ENCODE assay signal across 14 cellular contexts in genomic region chr16:81517630-81518438, GRCh38.
DNase-seq lines count a peak whose midpoint lies in the region; ATAC-seq and TF ChIP-seq lines count a peak whose summit lies in the region.
"Had no signal": no experiment of that assay in that cellular context is flagged by ENCODE, and none has a peak within 500 bp of the region (broad histone marks: within the 10 kb centered on the region; RNA-seq: fewer than 3 reads in every experiment).

No MANE protein-coding gene starts in this region.

- WGBS in suprapubic skin, result 64% methylated on average over 20 of the region's 20 CpGs

- H3K4me3 ChIP-seq in left ventricle myocardium inferior (peak overlapping the region; percentile 24), vagina (no peak overlapping the region), suprapubic skin (no peak overlapping the region)

- H3K9me3 Mint-ChIP-seq in stimulated activated memory B cell treated with anti-CD40 and anti-IgM and Interleukin-4, amounts not matched to agents 10 μg/mL and 1 μg/mL and 100 μg/mL, for 72 hours, result no peaks in the 10 kb centered on the region
- H3K9me3 Mint-ChIP-seq: activated naive CD4-positive, alpha-beta T cell treated with anti-CD3 and anti-CD28 coated beads, Interleukin-2, amount 10 ng/mL, durations not matched to agents 7 days and 5 days had no signal

- ATAC-seq in Right ventricle myocardium inferior, result no peak
- ATAC-seq in stimulated activated memory B cell treated with anti-CD40 and anti-IgM and Interleukin-4, amounts not matched to agents 10 μg/mL and 1 μg/mL and 100 μg/mL, for 72 hours, result no peak
- ATAC-seq: left colon, SK-N-SH treated with all-trans-retinoic acid at 6 μM for 48 hours had no signal

- H3K27ac ChIP-seq in left ventricle myocardium inferior (replicated peaks), result peak overlapping the region; percentile 66
- H3K27ac ChIP-seq in vagina, result peak overlapping the region; percentile 8
- no peak overlapping the region for H3K27ac ChIP-seq in suprapubic skin

- intact Hi-C loops in left ventricle myocardium inferior (cut with micrococcal nuclease), result no loop called here
- intact Hi-C loops in Right ventricle myocardium inferior (cut with DNase I), result no loop called here
- intact Hi-C loops in vagina (cut with DNase I), result no loop called here

- TF ChIP-seq EP300 in suprapubic skin (IDR thresholded peaks at IDR 0.05), result no peak

- H3K27ac Mint-ChIP-seq in stimulated activated memory B cell treated with anti-CD40 and anti-IgM and Interleukin-4, amounts not matched to agents 10 μg/mL and 1 μg/mL and 100 μg/mL, for 72 hours, result no peak overlapping the region
- H3K27ac Mint-ChIP-seq: activated naive CD4-positive, alpha-beta T cell treated with anti-CD3 and anti-CD28 coated beads, Interleukin-2, amount 10 ng/mL, durations not matched to agents 7 days and 5 days had no signal

- H3K27me3 Mint-ChIP-seq in stimulated activated memory B cell treated with anti-CD40 and anti-IgM and Interleukin-4, amounts not matched to agents 10 μg/mL and 1 μg/mL and 100 μg/mL, for 72 hours, result no peaks in the 10 kb centered on the region
- H3K27me3 Mint-ChIP-seq: activated naive CD4-positive, alpha-beta T cell treated with anti-CD3 and anti-CD28 coated beads, Interleukin-2, amount 10 ng/mL, durations not matched to agents 7 days and 5 days had no signal

- H3K36me3 ChIP-seq in left ventricle myocardium inferior (no peaks in the 10 kb centered on the region), vagina (no peaks in the 10 kb centered on the region), suprapubic skin (no peaks in the 10 kb centered on the region)

- H3K4me1 Mint-ChIP-seq in stimulated activated memory B cell treated with anti-CD40 and anti-IgM and Interleukin-4, amounts not matched to agents 10 μg/mL and 1 μg/mL and 100 μg/mL, for 72 hours, result peaks cover 64% of the 10 kb centered on the region

- TF ChIP-seq POLR2A in vagina (IDR thresholded peaks at IDR 0.05), result no peak
- no peak for TF ChIP-seq POLR2A in suprapubic skin (IDR thresholded peaks at IDR 0.05)

- H3K36me3 Mint-ChIP-seq in stimulated activated memory B cell treated with anti-CD40 and anti-IgM and Interleukin-4, amounts not matched to agents 10 μg/mL and 1 μg/mL and 100 μg/mL, for 72 hours, result peaks cover 10% of the 10 kb centered on the region

- TF ChIP-seq CTCF in left ventricle myocardium inferior (IDR thresholded peaks at IDR 0.05; ENCODE audit: borderline replicate concordance) (no peak), vagina (IDR thresholded peaks at IDR 0.05) (no peak), suprapubic skin (IDR thresholded peaks at IDR 0.05) (no peak)

- no peak for DNase-seq in left ventricle myocardium inferior
- DNase-seq in Right ventricle myocardium inferior (ENCODE audit: missing footprints), result no peak
- peak; percentile 10 for DNase-seq in amniotic stem cell (lab: John Stamatoyannopoulos, UW)
- DNase-seq in hepatic stellate cell (ENCODE audit: low spot score), result peak; percentile 82
- DNase-seq in vagina (ENCODE audit: extremely low spot score in 2 of 2), result no peak
- DNase-seq in suprapubic skin (ENCODE audit: low spot score in 2 of 2), result no peak
- DNase-seq in NCI-H2107 (lab: John Stamatoyannopoulos, UW), result no peak
- DNase-seq: activated naive CD4-positive, alpha-beta T cell treated with anti-CD3 and anti-CD28 coated beads, Interleukin-2, amount 10 ng/mL, durations not matched to agents 7 days and 5 days; DMS153; foreskin melanocyte; left colon; NK-92 treated with Interleukin-12 subunit alpha and Interleukin-12 subunit beta, amount 100 ng/mL, for 24 hours had no signal

- no peaks in the 10 kb centered on the region for H3K27me3 ChIP-seq in left ventricle myocardium inferior (ENCODE audit: low read depth)
- no peaks in the 10 kb centered on the region for H3K27me3 ChIP-seq in vagina
- no peaks in the 10 kb centered on the region for H3K27me3 ChIP-seq in suprapubic skin

- H3K4me1 ChIP-seq in left ventricle myocardium inferior, result peaks cover 59% of the 10 kb centered on the region
- peaks cover 55% of the 10 kb centered on the region for H3K4me1 ChIP-seq in vagina
- H3K4me1 ChIP-seq in suprapubic skin, result peaks cover 46% of the 10 kb centered on the region

- H3K9me3 ChIP-seq in left ventricle myocardium inferior (replicated peaks) (no peaks in the 10 kb centered on the region), vagina (no peaks in the 10 kb centered on the region), suprapubic skin (no peaks in the 10 kb centered on the region)

- no peak overlapping the region for H3K4me3 Mint-ChIP-seq in stimulated activated memory B cell treated with anti-CD40 and anti-IgM and Interleukin-4, amounts not matched to agents 10 μg/mL and 1 μg/mL and 100 μg/mL, for 72 hours
- H3K4me3 Mint-ChIP-seq: activated naive CD4-positive, alpha-beta T cell treated with anti-CD3 and anti-CD28 coated beads, Interleukin-2, amount 10 ng/mL, durations not matched to agents 7 days and 5 days had no signal

Comparison
In these comparisons a context has a peak if more than half of its experiments do, and no peak if none do; other contexts are left out.
1. DNase-seq: peak in amniotic stem cell (single experiment) and hepatic stellate cell (single experiment); none in left ventricle myocardium inferior (single experiment), Right ventricle myocardium inferior (single experiment), vagina (0 of 2), suprapubic skin (0 of 2) and NCI-H2107 (single experiment).